In genomic region chr22:24583221-24583971, GRCh38 we compare ENCODE assay signal across 11 cellular contexts. TPM values are rescaled to one million over a fixed set of nuclear protein-coding genes. Genes with fewer than 3 reads are reported as not detected.
A peak's percentile ranks its signal among the peaks of the same experiment; 100 is the strongest.
DNase-seq lines count a peak whose midpoint lies in the region; ATAC-seq and TF ChIP-seq lines count a peak whose summit lies in the region.
"Had no signal": no experiment of that assay in that cellular context is flagged by ENCODE, and none has a peak within 500 bp of the region (broad histone marks: within the 10 kb centered on the region; RNA-seq: fewer than 3 reads in every experiment).

No MANE protein-coding gene starts in this region.

- peak overlapping the region; percentile 45 for H3K27ac ChIP-seq in vagina

- H3K27ac Mint-ChIP-seq in activated naive CD4-positive, alpha-beta T cell treated with anti-CD3 and anti-CD28 coated beads, Interleukin-2, amount 50 U/mL, for 72 hours: peak overlapping the region; percentile 36 to 42
- no peak overlapping the region for H3K27ac Mint-ChIP-seq in natural killer cell treated with Interleukin-12 subunit alpha and Interleukin-12 subunit beta and Interleukin-15 and Interleukin-18, amount 100 ng/mL, for 72 hours

- H3K9me3 ChIP-seq in vagina: no peaks in the 10 kb centered on the region
- H3K9me3 ChIP-seq: adrenal gland had no signal

- TF ChIP-seq POLR2A in vagina (IDR thresholded peaks at IDR 0.05): no peak

- no peak for ATAC-seq in activated naive CD4-positive, alpha-beta T cell treated with anti-CD3 and anti-CD28 coated beads, Interleukin-2, amount 50 U/mL, for 72 hours
- ATAC-seq in left lobe of liver (peak; percentile 53), GM19328 (IDR thresholded peaks at IDR 0.05; ENCODE audit: unreplicated experiment) (no peak)
- ATAC-seq in natural killer cell treated with Interleukin-12 subunit alpha and Interleukin-12 subunit beta and Interleukin-15 and Interleukin-18, amount 100 ng/mL, for 72 hours: no peak

- peaks cover 0 to 4% of the 10 kb centered on the region in 2 donors for H3K4me1 Mint-ChIP-seq in natural killer cell treated with Interleukin-12 subunit alpha and Interleukin-12 subunit beta and Interleukin-15 and Interleukin-18, amount 100 ng/mL, for 72 hours (ENCODE audit: low read depth in 2 of 2)

- H3K27me3 Mint-ChIP-seq in natural killer cell treated with Interleukin-12 subunit alpha and Interleukin-12 subunit beta and Interleukin-15 and Interleukin-18, amount 100 ng/mL, for 72 hours: no peaks in the 10 kb centered on the region

- H3K4me3 Mint-ChIP-seq in natural killer cell treated with Interleukin-12 subunit alpha and Interleukin-12 subunit beta and Interleukin-15 and Interleukin-18, amount 100 ng/mL, for 72 hours: no peak overlapping the region

- H3K27me3 ChIP-seq in vagina: no peaks in the 10 kb centered on the region
- H3K27me3 ChIP-seq: adrenal gland had no signal

- peak overlapping the region in 1 of 2 donors; percentile 27 for H3K4me3 ChIP-seq in vagina
- H3K4me3 ChIP-seq: adrenal gland had no signal

- H3K9me3 Mint-ChIP-seq in activated naive CD4-positive, alpha-beta T cell treated with anti-CD3 and anti-CD28 coated beads, Interleukin-2, amount 50 U/mL, for 72 hours: no peaks in the 10 kb centered on the region
- no peaks in the 10 kb centered on the region for H3K9me3 Mint-ChIP-seq in natural killer cell treated with Interleukin-12 subunit alpha and Interleukin-12 subunit beta and Interleukin-15 and Interleukin-18, amount 100 ng/mL, for 72 hours

- peaks cover 0 to 18% of the 10 kb centered on the region in 2 donors for H3K36me3 ChIP-seq in vagina
- H3K36me3 ChIP-seq: adrenal gland had no signal

- DNase-seq in activated naive CD4-positive, alpha-beta T cell treated with anti-CD3 and anti-CD28 coated beads, Interleukin-2, amount 50 U/mL, for 72 hours (ENCODE audit: low spot score in 2 of 2): no peak
- no peak for DNase-seq in activated naive CD4-positive, alpha-beta T cell treated with anti-CD3 and anti-CD28 coated beads, Interleukin-2, amount 50 U/mL, for 16 hours
- DNase-seq in amniotic epithelial cell (ENCODE audit: low read depth) (peak; percentile 37), left lobe of liver (ENCODE audit: low spot score) (no peak), vagina (ENCODE audit: extremely low spot score in 2 of 2) (no peak), 8988T (no peak)
- DNase-seq in natural killer cell treated with Interleukin-12 subunit alpha and Interleukin-12 subunit beta and Interleukin-15 and Interleukin-18, amount 100 ng/mL, for 72 hours (ENCODE audit: low spot score): no peak
- DNase-seq: C1 segment of cervical spinal cord; stimulated activated CD4-positive, alpha-beta T cell treated with anti-CD3 and anti-CD28 coated beads, Interleukin-2, amount 100 ng/mL, for 48 hours had no signal

- intact Hi-C loops in vagina (cut with DNase I): no loop called here

- TF ChIP-seq CTCF in vagina (IDR thresholded peaks at IDR 0.05): no peak

- H3K4me1 ChIP-seq in vagina: peaks cover 45% of the 10 kb centered on the region
- H3K4me1 ChIP-seq: adrenal gland had no signal

- no peaks in the 10 kb centered on the region for H3K36me3 Mint-ChIP-seq in activated naive CD4-positive, alpha-beta T cell treated with anti-CD3 and anti-CD28 coated beads, Interleukin-2, amount 50 U/mL, for 72 hours
- H3K36me3 Mint-ChIP-seq in natural killer cell treated with Interleukin-12 subunit alpha and Interleukin-12 subunit beta and Interleukin-15 and Interleukin-18, amount 100 ng/mL, for 72 hours: no peaks in the 10 kb centered on the region

RNA-seq across cellular contexts. Expression of gene LRRC75B, which starts 9.5 kb away (rescaled TPM):
- 1 to 10 TPM in 1 of 2 donors, under 1 TPM in 1; 0.91 to 1.1 TPM for total RNA-seq in activated naive CD4-positive, alpha-beta T cell treated with anti-CD3 and anti-CD28 coated beads, Interleukin-2, amount 50 U/mL, for 72 hours
- 37.7 TPM for total RNA-seq in left lobe of liver
- total RNA-seq in vagina: 17.9 TPM
- total RNA-seq in natural killer cell treated with Interleukin-12 subunit alpha and Interleukin-12 subunit beta and Interleukin-15 and Interleukin-18, amount 100 ng/mL, for 72 hours: 1 to 10 TPM; 1.8 to 2.3 TPM

RNA-seq across cellular contexts. Expression of gene GGT1, which starts 19.6 kb away (rescaled TPM):
- 10 to 100 TPM; 31.3 to 48.4 TPM for total RNA-seq in activated naive CD4-positive, alpha-beta T cell treated with anti-CD3 and anti-CD28 coated beads, Interleukin-2, amount 50 U/mL, for 72 hours
- total RNA-seq in left lobe of liver (166 TPM), vagina (4.9 TPM)
- 10 to 100 TPM; 13.7 to 59.5 TPM for total RNA-seq in natural killer cell treated with Interleukin-12 subunit alpha and Interleukin-12 subunit beta and Interleukin-15 and Interleukin-18, amount 100 ng/mL, for 72 hours

RNA-seq across cellular contexts. Expression of gene SNRPD3, which starts 27.6 kb away (rescaled TPM):
- 100 to 1,000 TPM; 115 to 138 TPM for total RNA-seq in activated naive CD4-positive, alpha-beta T cell treated with anti-CD3 and anti-CD28 coated beads, Interleukin-2, amount 50 U/mL, for 72 hours
- total RNA-seq in left lobe of liver: 37.7 TPM
- total RNA-seq in vagina: 125 TPM
- total RNA-seq in natural killer cell treated with Interleukin-12 subunit alpha and Interleukin-12 subunit beta and Interleukin-15 and Interleukin-18, amount 100 ng/mL, for 72 hours: 100 to 1,000 TPM; 104 to 117 TPM

RNA-seq across cellular contexts. Expression of gene GUCD1, which starts 28.5 kb away (rescaled TPM):
- 100 to 1,000 TPM; 106 to 137 TPM for total RNA-seq in activated naive CD4-positive, alpha-beta T cell treated with anti-CD3 and anti-CD28 coated beads, Interleukin-2, amount 50 U/mL, for 72 hours
- total RNA-seq in left lobe of liver (192 TPM), vagina (81.8 TPM)
- total RNA-seq in natural killer cell treated with Interleukin-12 subunit alpha and Interleukin-12 subunit beta and Interleukin-15 and Interleukin-18, amount 100 ng/mL, for 72 hours: 100 to 1,000 TPM; 105 to 111 TPM

Comparison
In these comparisons a context has a peak if more than half of its experiments do, and no peak if none do; other contexts are left out.
1. H3K27ac Mint-ChIP-seq: peak in activated naive CD4-positive, alpha-beta T cell treated with anti-CD3 and anti-CD28 coated beads, Interleukin-2, amount 50 U/mL, for 72 hours (2 of 2); none in natural killer cell treated with Interleukin-12 subunit alpha and Interleukin-12 subunit beta and Interleukin-15 and Interleukin-18, amount 100 ng/mL, for 72 hours (0 of 2).